ENCODE assay signal across 8 cellular contexts in genomic region chr15:58748787-58749531, GRCh38. TPM values are rescaled to one million over a fixed set of nuclear protein-coding genes. Genes with fewer than 3 reads are reported as not detected.
A peak's percentile ranks its signal among the peaks of the same experiment; 100 is the strongest.
DNase-seq lines count a peak whose midpoint lies in the region; ATAC-seq and TF ChIP-seq lines count a peak whose summit lies in the region.

No MANE protein-coding gene starts in this region.

- H3K4me3 ChIP-seq in astrocyte of the spinal cord (ENCODE audit: low read depth, low read length): peak overlapping the region; percentile 71
- H3K4me3 ChIP-seq in iPS-18c (ENCODE audit: insufficient read depth, low read depth, low read length): peak overlapping the region; percentile 92
- H3K4me3 ChIP-seq in skeletal muscle satellite cell (ENCODE audit: low read length): peak overlapping the region; percentile 99

- H3K9ac ChIP-seq in skeletal muscle satellite cell (ENCODE audit: low read depth, low read length): peak overlapping the region; percentile 97

- peaks cover 24% of the 10 kb centered on the region for H3K36me3 Mint-ChIP-seq in T-helper 2 cell treated with Interferon-gamma antibody and Interleukin-4, amounts not matched to agents 5 μg/mL and 100 μg/mL, for 36 hours (ENCODE audit: low read depth)

- peak overlapping the region; percentile 76 for H3K4me2 ChIP-seq in skeletal muscle satellite cell (ENCODE audit: low read length)

- H3K4me1 Mint-ChIP-seq in T-helper 2 cell treated with Interferon-gamma antibody and Interleukin-4, amounts not matched to agents 5 μg/mL and 100 μg/mL, for 36 hours (ENCODE audit: low read depth): peaks cover 29% of the 10 kb centered on the region

- H3K4me3 Mint-ChIP-seq in T-helper 2 cell treated with Interferon-gamma antibody and Interleukin-4, amounts not matched to agents 5 μg/mL and 100 μg/mL, for 36 hours: peak overlapping the region; percentile 98

- no peaks in the 10 kb centered on the region for H3K36me3 ChIP-seq in skeletal muscle satellite cell (ENCODE audit: insufficient read depth, low read length)

- H3K27me3 ChIP-seq in skeletal muscle satellite cell (ENCODE audit: control insufficient read depth, insufficient read depth, low read length): no peaks in the 10 kb centered on the region

- TF ChIP-seq CTCF in astrocyte of the spinal cord (IDR thresholded peaks at IDR 0.05; ENCODE audit: low read depth, low read length): no peak

- DNase-seq in EH (ENCODE audit: low read depth) (peak; percentile 50), HuH-7.5 (ENCODE audit: low spot score) (peak; percentile 16), astrocyte of the spinal cord (ENCODE audit: low read depth, low spot score) (peak; percentile 44), cerebellar cortex (ENCODE audit: low spot score) (no peak)
- peak; percentile 45 for DNase-seq in T-helper 2 cell treated with Interferon-gamma antibody and Interleukin-4, amounts not matched to agents 5 μg/mL and 100 μg/mL, for 36 hours (ENCODE audit: low spot score)

- in situ Hi-C loops in astrocyte of the spinal cord (cut with HindIII; ENCODE audit: low sequenced_read_pairs): no loop called here

- H3K9me3 ChIP-seq in iPS-18c (ENCODE audit: control insufficient read depth, insufficient read depth, low read length) (no peaks in the 10 kb centered on the region), skeletal muscle satellite cell (replicated peaks; ENCODE audit: low read length) (no peaks in the 10 kb centered on the region)

- H3K27me3 Mint-ChIP-seq in T-helper 2 cell treated with Interferon-gamma antibody and Interleukin-4, amounts not matched to agents 5 μg/mL and 100 μg/mL, for 36 hours (ENCODE audit: low read depth): no peaks in the 10 kb centered on the region

- H3K9me3 Mint-ChIP-seq in T-helper 2 cell treated with Interferon-gamma antibody and Interleukin-4, amounts not matched to agents 5 μg/mL and 100 μg/mL, for 36 hours: no peaks in the 10 kb centered on the region

- peak overlapping the region; percentile 99 for H3K27ac Mint-ChIP-seq in T-helper 2 cell treated with Interferon-gamma antibody and Interleukin-4, amounts not matched to agents 5 μg/mL and 100 μg/mL, for 36 hours

- H3K4me1 ChIP-seq in skeletal muscle satellite cell (ENCODE audit: control insufficient read depth, insufficient read depth, low read length): peaks cover 23% of the 10 kb centered on the region

- ATAC-seq in GM21526 (IDR thresholded peaks at IDR 0.05; ENCODE audit: low FRiP score, unreplicated experiment): peak; percentile 38

RNA-seq across cellular contexts. Expression of gene ADAM10, which starts 0.5 kb away (rescaled TPM):
- 55.5 and 77.6 TPM in 2 replicates for total RNA-seq in skeletal muscle satellite cell (2012; rRNA removed)

RNA-seq across cellular contexts. Expression of gene MINDY2, which starts 22.1 kb away (rescaled TPM):
- total RNA-seq in skeletal muscle satellite cell (2012; rRNA removed): 11.4 and 13.7 TPM in 2 replicates
